Comparison of ENCODE assay signal across 24 cellular contexts in genomic region chr2:105187531-105187930, GRCh38. TPM values are rescaled to one million over a fixed set of nuclear protein-coding genes. Genes with fewer than 3 reads are reported as not detected.
DNase-seq lines count a peak whose midpoint lies in the region; ATAC-seq and TF ChIP-seq lines count a peak whose summit lies in the region.
"Had no signal": no experiment of that assay in that cellular context is flagged by ENCODE, and none has a peak within 500 bp of the region (broad histone marks: within the 10 kb centered on the region; RNA-seq: fewer than 3 reads in every experiment).

No MANE protein-coding gene starts in this region.

- no peak overlapping the region for H3K4ac ChIP-seq in IMR-90 (ENCODE audit: low read depth, low read length)

- H3K9me1 ChIP-seq in IMR-90 (ENCODE audit: insufficient read depth, low read length) = no peaks in the 10 kb centered on the region

- no peak overlapping the region for H3K9ac ChIP-seq in IMR-90 (ENCODE audit: low read depth, low read length)

- no peak overlapping the region for H3K23ac ChIP-seq in IMR-90 (ENCODE audit: low read depth, low read length)

- no peaks in the 10 kb centered on the region for H3K9me3 ChIP-seq in IMR-90 (ENCODE audit: control insufficient read depth, insufficient read depth, low read length)
- no peaks in the 10 kb centered on the region for H3K9me3 ChIP-seq in T-helper 17 cell (ENCODE audit: control insufficient read depth, low read length, poor library complexity, severe bottlenecking)

- no peak overlapping the region for H3K27ac ChIP-seq in IMR-90 (ENCODE audit: insufficient read depth, low read length)
- H3K27ac ChIP-seq in brain microvascular endothelial cell = no peak overlapping the region
- H3K27ac ChIP-seq: gastroesophageal sphincter, Peyer's patch, SK-N-MC had no signal

- no peak overlapping the region for H4K5ac ChIP-seq in IMR-90 (ENCODE audit: low read depth, low read length)

- CTCF ChIA-PET in IMR-90 (lab: Yijun Ruan, JAX) = no interaction called here

- peaks cover 13% of the 10 kb centered on the region for H3K27me3 ChIP-seq in IMR-90 (ENCODE audit: control insufficient read depth, insufficient read depth, low read length)
- no peaks in the 10 kb centered on the region for H3K27me3 ChIP-seq in brain microvascular endothelial cell (replicated peaks)
- H3K27me3 ChIP-seq: Peyer's patch had no signal

- H3K27me3 Mint-ChIP-seq in T-helper 17 cell = peaks cover 51% of the 10 kb centered on the region

- no peak overlapping the region for H2AK9ac ChIP-seq in IMR-90 (replicated peaks; ENCODE audit: low read depth, low read length, poor library complexity)

- no peak overlapping the region for H2BK120ac ChIP-seq in IMR-90 (ENCODE audit: low read depth, low read length)

- ATAC-seq in IMR-90 (ENCODE audit: low read depth) = no peak
- ATAC-seq in HG03432 (IDR thresholded peaks at IDR 0.05; ENCODE audit: unreplicated experiment) = no peak
- ATAC-seq in T-helper 17 cell = no peak
- ATAC-seq: gastroesophageal sphincter, left cardiac atrium had no signal

- no peak overlapping the region for H2AFZ ChIP-seq in IMR-90 (replicated peaks; ENCODE audit: low read length, poor library complexity)

- no peaks in the 10 kb centered on the region for H3K4me1 Mint-ChIP-seq in T-helper 17 cell

- intact Hi-C loops in IMR-90 (cut with micrococcal nuclease) = no loop called here

- no peak overlapping the region for H2BK20ac ChIP-seq in IMR-90 (ENCODE audit: low read depth, low read length)

- H3K79me1 ChIP-seq in IMR-90 (ENCODE audit: low read depth in 1 of 2, low read length in 2 of 2) = no peaks in the 10 kb centered on the region

- peak; percentile 41 for DNase-seq in Caki2 (ENCODE audit: low read depth)
- DNase-seq in IMR-90 = no peak
- peak; percentile 5 for DNase-seq in brain microvascular endothelial cell
- DNase-seq in kidney tubule cell (ENCODE audit: low spot score) = peak; percentile 43
- DNase-seq in CD1c-positive myeloid dendritic cell (ENCODE audit: extremely low spot score) = no peak
- DNase-seq in ureter (ENCODE audit: low spot score) = no peak
- DNase-seq in T-helper 17 cell = no peak
- DNase-seq: activated CD4-positive, CD25-positive, alpha-beta regulatory T cell; activated CD8-positive, alpha-beta memory T cell treated with anti-CD3 and anti-CD28 coated beads for 24 hours; activated T-cell treated with anti-CD3 and anti-CD28 coated beads, Interleukin-2, amount 50 U/mL, for 72 hours; left cardiac atrium; NCI-H1417; NCI-H748 treated with DMSO at 0.1 percent for 48 hours; Peyer's patch had no signal

- H2AK5ac ChIP-seq in IMR-90 (ENCODE audit: low read depth, low read length) = no peak overlapping the region

- H3K36me3 Mint-ChIP-seq in T-helper 17 cell (ENCODE audit: low read depth) = no peaks in the 10 kb centered on the region
- H3K36me3 Mint-ChIP-seq: brain, CD14-positive monocyte had no signal

- no peak overlapping the region for H3K18ac ChIP-seq in IMR-90 (ENCODE audit: low read depth, low read length)

- no peak overlapping the region for H4K8ac ChIP-seq in IMR-90 (ENCODE audit: low read depth in 2 of 2, low read length in 2 of 2)

- H3K14ac ChIP-seq in IMR-90 (replicated peaks; ENCODE audit: low read depth, low read length) = no peak overlapping the region

- no peak overlapping the region for H3K4me3 ChIP-seq in IMR-90 (ENCODE audit: insufficient read depth, low read depth, low read length)
- H3K4me3 ChIP-seq in brain microvascular endothelial cell (ENCODE audit: low read depth, low read length) = no peak overlapping the region
- H3K4me3 ChIP-seq: gastroesophageal sphincter, Peyer's patch, SK-N-MC had no signal

- no peak overlapping the region for H2BK5ac ChIP-seq in IMR-90 (ENCODE audit: low read depth, low read length, poor library complexity, severe bottlenecking)

- no peak overlapping the region for H3K4me3 Mint-ChIP-seq in T-helper 17 cell
- H3K4me3 Mint-ChIP-seq: activated T-cell treated with anti-CD3 and anti-CD28 coated beads, Interleukin-2, amount 50 U/mL, for 72 hours; brain; CD14-positive monocyte; dendritic cell treated with granulocyte-macrophage colony-stimulating factor and Interleukin-4, amounts not matched to agents 40 ng/mL and 50 ng/mL, for 4 days had no signal

- no peak for TF ChIP-seq RAD21 in IMR-90 (IDR thresholded peaks at IDR 0.05; ENCODE audit: low read length)

- in situ Hi-C loops in Caki2 (cut with HindIII; ENCODE audit: low pct_unique_long_range_greater_than_20kb, low sequenced_read_pairs) = no loop called here
- in situ Hi-C loops in IMR-90 (cut with MboI; ENCODE audit: low sequenced_read_pairs) = no loop called here
- in situ Hi-C loops in brain microvascular endothelial cell (cut with HindIII; ENCODE audit: low pct_ligation_motif_present, low sequenced_read_pairs) = no loop called here

- BruUV-seq in IMR-90 (replicated peaks; lab: Mats Ljungman, UMichigan) = no TSS peak

- H4K91ac ChIP-seq in IMR-90 (ENCODE audit: insufficient read depth, low read depth, low read length) = no peak overlapping the region

- dilution Hi-C loops in IMR-90 (cut with HindIII; ENCODE audit: low sequenced_read_pairs, unreplicated experiment) = no loop called here

- no CpG with 5 or more reads among the region's 7 CpGs for WGBS in IMR-90 (ENCODE audit: extremely low coverage in 2 of 2, insufficient read length in 1 of 2), 2 experiments

- TF ChIP-seq CTCF in IMR-90 (conservative IDR thresholded peaks at IDR 0.05; ENCODE audit: low read depth, low read length) = no peak
- no peak for TF ChIP-seq CTCF in brain microvascular endothelial cell (IDR thresholded peaks at IDR 0.05; ENCODE audit: low read depth, low read length, missing control alignments)

- TF ChIP-seq POLR2A in IMR-90 (IDR thresholded peaks at IDR 0.05; ENCODE audit: low read depth, low read length) = no peak

- H3K56ac ChIP-seq in IMR-90 (ENCODE audit: extremely low read depth, insufficient read depth, low read length) = no peak overlapping the region

- no peaks in the 10 kb centered on the region for H3K36me3 ChIP-seq in IMR-90 (ENCODE audit: control insufficient read depth, insufficient read depth, low read length)
- no peaks in the 10 kb centered on the region for H3K36me3 ChIP-seq in brain microvascular endothelial cell (replicated peaks)
- H3K36me3 ChIP-seq: gastroesophageal sphincter, Peyer's patch had no signal

- no peak overlapping the region for H3K27ac Mint-ChIP-seq in T-helper 17 cell
- H3K27ac Mint-ChIP-seq: activated naive CD4-positive, alpha-beta T cell treated with anti-CD3 and anti-CD28 coated beads, Interleukin-2, amount 50 U/mL, for 72 hours; CD14-positive monocyte; dendritic cell treated with granulocyte-macrophage colony-stimulating factor and Interleukin-4, amounts not matched to agents 40 ng/mL and 50 ng/mL, for 4 days had no signal

- POLR2A ChIA-PET in IMR-90 (lab: Charles Lee; ENCODE audit: unreplicated experiment) = interaction anchor here (0.6 kb wide), 1 partner anchor 72 kb away, joined by 3 read pairs; no protein-coding TSS in a partner anchor

- H3K4me2 ChIP-seq in IMR-90 (ENCODE audit: low read depth, low read length) = no peak overlapping the region

- H4K20me1 ChIP-seq in IMR-90 (ENCODE audit: insufficient read depth, low read length) = no peaks in the 10 kb centered on the region

- no peak overlapping the region for H2BK15ac ChIP-seq in IMR-90 (ENCODE audit: low read depth, low read length)

- no peaks in the 10 kb centered on the region for H3K4me1 ChIP-seq in IMR-90 (ENCODE audit: control insufficient read depth, insufficient read depth, low read length)
- H3K4me1 ChIP-seq: gastroesophageal sphincter, Peyer's patch had no signal

TF ChIP-seq in IMR-90, 13 proteins besides CTCF, POLR2A, EP300 and RAD21:
- TF ChIP-seq MAFK (IDR thresholded peaks at IDR 0.05; ENCODE audit: low read depth, low read length) (0 out of 2 replicates have a peak, but pooled peaks have one; percentile 13), BHLHE40 (IDR thresholded peaks at IDR 0.05; ENCODE audit: low read depth, low read length) (no peak)
TF ChIP-seq in IMR-90: peak in this region for 1.

RNA-seq across cellular contexts. Expression of gene GPR45, which starts 54.0 kb away (rescaled TPM):
- 0.17 and 0.20 TPM in 2 replicates for total RNA-seq in Caki2 (2014; rRNA removed; shearing (Covaris generic); ENCODE audit: low replicate concordance)
- total RNA-seq in IMR-90 (2012; rRNA removed) (not detected in 2 replicates), ureter (not detected), T-helper 17 cell (not detected)
- polyA plus RNA-seq in IMR-90 (2012; rRNA removed) = not detected in 2 replicates
- polyA plus RNA-seq in IMR-90 (2012; cell fraction: cytosol; rRNA removed) = not detected in 2 replicates
- polyA plus RNA-seq in IMR-90 (2012; cell fraction: nucleus; rRNA removed; ENCODE audit: low replicate concordance) = not detected in 2 replicates
- total RNA-seq: activated naive CD4-positive, alpha-beta T cell treated with anti-CD3 and anti-CD28 coated beads, Interleukin-2, amount 50 U/mL, for 72 hours; activated T-cell treated with anti-CD3 and anti-CD28 coated beads, Interleukin-2, amount 50 U/mL, for 72 hours; endothelial cell of umbilical vein; gastroesophageal sphincter; left cardiac atrium; LHCN-M2; Peyer's patch; pulmonary artery endothelial cell had no signal
- polyA plus RNA-seq: CD14-positive monocyte, endothelial cell of umbilical vein had no signal

Comparison
In these comparisons a context has a peak if more than half of its experiments do, and no peak if none do; other contexts are left out.
1. DNase-seq: peak in Caki2 (single experiment), brain microvascular endothelial cell (single experiment) and kidney tubule cell (single experiment); none in IMR-90 (single experiment), CD1c-positive myeloid dendritic cell (single experiment), ureter (single experiment) and T-helper 17 cell (0 of 3).